17 cellular contexts compared by ENCODE assay signal in genomic region chr17:65176646-65177409, GRCh38. TPM values are rescaled to one million over a fixed set of nuclear protein-coding genes. Genes with fewer than 3 reads are reported as not detected.
A peak's percentile ranks its signal among the peaks of the same experiment; 100 is the strongest.
DNase-seq lines count a peak whose midpoint lies in the region; ATAC-seq and TF ChIP-seq lines count a peak whose summit lies in the region.
"Had no signal": no experiment of that assay in that cellular context is flagged by ENCODE, and none has a peak within 500 bp of the region (broad histone marks: within the 10 kb centered on the region; RNA-seq: fewer than 3 reads in every experiment).

No MANE protein-coding gene starts in this region.

- no peak overlapping the region for H3K4me3 ChIP-seq in CD4-positive, alpha-beta memory T cell (ENCODE audit: low read length in 2 of 2)
- no peak overlapping the region for H3K4me3 ChIP-seq in DOHH2 (ENCODE audit: low read length)
- H3K4me3 ChIP-seq: SJCRH30 had no signal

- H3K4me3 Mint-ChIP-seq in CD4-positive, alpha-beta memory T cell: peak overlapping the region in 1 of 8 donors; percentile 16
- H3K4me3 Mint-ChIP-seq in activated T-helper 17 cell treated with anti-CD3 and anti-CD28 coated beads, Interleukin-2, amount 50 U/mL, for 72 hours: no peak overlapping the region
- peak overlapping the region; percentile 46 for H3K4me3 Mint-ChIP-seq in natural killer cell treated with Interleukin-12 subunit alpha and Interleukin-12 subunit beta and Interleukin-15 and Interleukin-18, amount 100 ng/mL, for 72 hours
- H3K4me3 Mint-ChIP-seq in activated T-cell treated with anti-CD3 and anti-CD28 coated beads, Interleukin-2, amount 50 U/mL, for 72 hours: no peak overlapping the region
- H3K4me3 Mint-ChIP-seq: CD4-positive, alpha-beta T cell had no signal

- CTCF ChIA-PET in CD4-positive, alpha-beta memory T cell (lab: Charles Lee; ENCODE audit: partially characterized antibody): interaction anchor here (0.9 kb wide), 1 partner anchor 17 kb away, joined by 3 read pairs; no protein-coding TSS in a partner anchor

- POLR2A ChIA-PET in CD4-positive, alpha-beta memory T cell (lab: Charles Lee; ENCODE audit: partially characterized antibody): interaction anchor here (0.6 to 0.9 kb wide), 2 partner anchors 13 to 201 kb away, joined by 3 read pairs; no protein-coding TSS in a partner anchor

- no peak overlapping the region for H3K4me2 ChIP-seq in DOHH2 (ENCODE audit: low read length)
- H3K4me2 ChIP-seq: KMS-11 had no signal

- no peak for DNase-seq in CD4-positive, alpha-beta memory T cell
- DNase-seq in natural killer cell treated with Interleukin-12 subunit alpha and Interleukin-12 subunit beta and Interleukin-15 and Interleukin-18, amount 100 ng/mL, for 72 hours (ENCODE audit: low spot score): no peak
- no peak for DNase-seq in HT-29 (ENCODE audit: low spot score)
- DNase-seq in stimulated activated CD4-positive, alpha-beta T cell treated with anti-CD3 and anti-CD28 coated beads, Interleukin-2, amount 100 ng/mL, for 48 hours: no peak
- DNase-seq in activated T-cell treated with anti-CD3 and anti-CD28 coated beads, Interleukin-2, amount 50 U/mL, for 72 hours: no peak
- DNase-seq: BE2C; CD4-positive, alpha-beta T cell; H7; NCI-H1436; NCI-H2029 treated with DMSO at 0.1 percent for 48 hours; NCI-H2171 treated with DMSO at 0.1 percent for 48 hours; NCI-H748 treated with DMSO at 0.1 percent for 48 hours; PC-3; SJCRH30 had no signal

- intact Hi-C loops in CD4-positive, alpha-beta memory T cell (cut with micrococcal nuclease): no loop called here

- no peaks in the 10 kb centered on the region for H3K27me3 ChIP-seq in CD4-positive, alpha-beta memory T cell (ENCODE audit: insufficient read depth, low read length)
- H3K27me3 ChIP-seq in DOHH2 (ENCODE audit: control insufficient read depth, low read length): no peaks in the 10 kb centered on the region
- H3K27me3 ChIP-seq: BE2C, SJCRH30 had no signal

- H3K9me2 ChIP-seq in DOHH2 (replicated peaks; ENCODE audit: control insufficient read depth, low read length): no peaks in the 10 kb centered on the region

- H3K27ac ChIP-seq in CD4-positive, alpha-beta memory T cell (ENCODE audit: low read depth, low read length): no peak overlapping the region
- peak overlapping the region; percentile 98 for H3K27ac ChIP-seq in DOHH2 (ENCODE audit: low read depth, low read length)
- H3K27ac ChIP-seq: KMS-11, SJCRH30 had no signal

- no peaks in the 10 kb centered on the region for H3K36me3 ChIP-seq in CD4-positive, alpha-beta memory T cell (ENCODE audit: insufficient read depth, low read length)
- H3K36me3 ChIP-seq in DOHH2 (ENCODE audit: control insufficient read depth, low read length): peaks cover 16% of the 10 kb centered on the region
- H3K36me3 ChIP-seq: BE2C, SJCRH30 had no signal

- no peak for TF ChIP-seq CTCF in DOHH2 (IDR thresholded peaks at IDR 0.05; ENCODE audit: low read depth, low read length, poor library complexity, severe bottlenecking)

- no peaks in the 10 kb centered on the region for H4K20me1 ChIP-seq in DOHH2 (ENCODE audit: control insufficient read depth, insufficient read depth, low read depth, low read length)

- no peaks in the 10 kb centered on the region for H3K9me3 ChIP-seq in CD4-positive, alpha-beta memory T cell (ENCODE audit: control insufficient read depth in 1 of 2, low read length in 2 of 2)
- H3K9me3 ChIP-seq in DOHH2 (ENCODE audit: control insufficient read depth, insufficient read depth, low read length): 0 out of 2 replicates have a peak, but pooled peaks cover 3% of the 10 kb centered on the region
- H3K9me3 ChIP-seq: BE2C, SJCRH30 had no signal

- H3K4me1 Mint-ChIP-seq in CD4-positive, alpha-beta memory T cell: peaks cover 39 to 56% (median 53%) of the 10 kb centered on the region in 4 donors
- H3K4me1 Mint-ChIP-seq in activated T-helper 17 cell treated with anti-CD3 and anti-CD28 coated beads, Interleukin-2, amount 50 U/mL, for 72 hours: peaks cover 39% of the 10 kb centered on the region
- H3K4me1 Mint-ChIP-seq in natural killer cell treated with Interleukin-12 subunit alpha and Interleukin-12 subunit beta and Interleukin-15 and Interleukin-18, amount 100 ng/mL, for 72 hours (ENCODE audit: low read depth in 2 of 2): peaks cover 48 to 53% of the 10 kb centered on the region in 2 donors
- H3K4me1 Mint-ChIP-seq in activated T-cell treated with anti-CD3 and anti-CD28 coated beads, Interleukin-2, amount 50 U/mL, for 72 hours (ENCODE audit: low read depth): peaks cover 61% of the 10 kb centered on the region

- peaks cover 0 to 3% (median 0%) of the 10 kb centered on the region in 8 donors for H3K9me3 Mint-ChIP-seq in CD4-positive, alpha-beta memory T cell
- peaks cover 13% of the 10 kb centered on the region for H3K9me3 Mint-ChIP-seq in activated T-helper 17 cell treated with anti-CD3 and anti-CD28 coated beads, Interleukin-2, amount 50 U/mL, for 72 hours
- peaks cover 8% of the 10 kb centered on the region for H3K9me3 Mint-ChIP-seq in natural killer cell treated with Interleukin-12 subunit alpha and Interleukin-12 subunit beta and Interleukin-15 and Interleukin-18, amount 100 ng/mL, for 72 hours
- H3K9me3 Mint-ChIP-seq in activated T-cell treated with anti-CD3 and anti-CD28 coated beads, Interleukin-2, amount 50 U/mL, for 72 hours: peaks cover 9 to 17% of the 10 kb centered on the region in 2 donors
- H3K9me3 Mint-ChIP-seq: CD4-positive, alpha-beta T cell had no signal

- H3K4me1 ChIP-seq in CD4-positive, alpha-beta memory T cell (ENCODE audit: insufficient read depth, low read length): peaks cover 71% of the 10 kb centered on the region
- H3K4me1 ChIP-seq in DOHH2 (ENCODE audit: control insufficient read depth, low read length): peaks cover 93% of the 10 kb centered on the region
- H3K4me1 ChIP-seq: SJCRH30 had no signal

- H3K27ac Mint-ChIP-seq in CD4-positive, alpha-beta memory T cell: peak overlapping the region; percentile 39 to 90 (median 65)
- peak overlapping the region; percentile 9 for H3K27ac Mint-ChIP-seq in activated T-helper 17 cell treated with anti-CD3 and anti-CD28 coated beads, Interleukin-2, amount 50 U/mL, for 72 hours
- peak overlapping the region; percentile 35 to 98 for H3K27ac Mint-ChIP-seq in natural killer cell treated with Interleukin-12 subunit alpha and Interleukin-12 subunit beta and Interleukin-15 and Interleukin-18, amount 100 ng/mL, for 72 hours
- no peak overlapping the region for H3K27ac Mint-ChIP-seq in activated T-cell treated with anti-CD3 and anti-CD28 coated beads, Interleukin-2, amount 50 U/mL, for 72 hours
- H3K27ac Mint-ChIP-seq: CD4-positive, alpha-beta T cell had no signal

- peaks cover 38% of the 10 kb centered on the region for H3F3A ChIP-seq in DOHH2 (ENCODE audit: control insufficient read depth, insufficient read depth)

- no peaks in the 10 kb centered on the region for H3K27me3 Mint-ChIP-seq in CD4-positive, alpha-beta memory T cell
- no peaks in the 10 kb centered on the region for H3K27me3 Mint-ChIP-seq in activated T-helper 17 cell treated with anti-CD3 and anti-CD28 coated beads, Interleukin-2, amount 50 U/mL, for 72 hours
- no peaks in the 10 kb centered on the region for H3K27me3 Mint-ChIP-seq in natural killer cell treated with Interleukin-12 subunit alpha and Interleukin-12 subunit beta and Interleukin-15 and Interleukin-18, amount 100 ng/mL, for 72 hours
- H3K27me3 Mint-ChIP-seq in activated T-cell treated with anti-CD3 and anti-CD28 coated beads, Interleukin-2, amount 50 U/mL, for 72 hours (ENCODE audit: low read depth): peaks cover 9% of the 10 kb centered on the region
- H3K27me3 Mint-ChIP-seq: CD4-positive, alpha-beta T cell had no signal

- no peaks in the 10 kb centered on the region for H3K79me2 ChIP-seq in DOHH2 (ENCODE audit: control insufficient read depth, low read length)

- H3K36me3 Mint-ChIP-seq in CD4-positive, alpha-beta memory T cell: no peaks in the 10 kb centered on the region
- no peaks in the 10 kb centered on the region for H3K36me3 Mint-ChIP-seq in activated T-helper 17 cell treated with anti-CD3 and anti-CD28 coated beads, Interleukin-2, amount 50 U/mL, for 72 hours (ENCODE audit: low read depth)
- H3K36me3 Mint-ChIP-seq in natural killer cell treated with Interleukin-12 subunit alpha and Interleukin-12 subunit beta and Interleukin-15 and Interleukin-18, amount 100 ng/mL, for 72 hours: peaks cover 13% of the 10 kb centered on the region
- peaks cover 4 to 13% of the 10 kb centered on the region in 2 donors for H3K36me3 Mint-ChIP-seq in activated T-cell treated with anti-CD3 and anti-CD28 coated beads, Interleukin-2, amount 50 U/mL, for 72 hours (ENCODE audit: insufficient read depth in 2 of 2)

- ATAC-seq in activated T-helper 17 cell treated with anti-CD3 and anti-CD28 coated beads, Interleukin-2, amount 50 U/mL, for 72 hours (replicated peaks): no peak
- no peak for ATAC-seq in natural killer cell treated with Interleukin-12 subunit alpha and Interleukin-12 subunit beta and Interleukin-15 and Interleukin-18, amount 100 ng/mL, for 72 hours
- no peak for ATAC-seq in activated T-cell treated with anti-CD3 and anti-CD28 coated beads, Interleukin-2, amount 50 U/mL, for 72 hours (replicated peaks in 1 of 2)
- ATAC-seq: PC-3 had no signal

RNA-seq across cellular contexts. Expression of gene RGS9, which starts 39.7 kb away (rescaled TPM):
- under 1 TPM; 0.67 to 0.84 TPM for total RNA-seq in CD4-positive, alpha-beta memory T cell
- polyA plus RNA-seq in CD4-positive, alpha-beta memory T cell: 1 to 10 TPM; 1.6 to 2.7 TPM
- 1 to 10 TPM; 5.1 to 7.5 TPM for total RNA-seq in activated T-helper 17 cell treated with anti-CD3 and anti-CD28 coated beads, Interleukin-2, amount 50 U/mL, for 72 hours
- 10 to 100 TPM; 14.1 to 16.2 TPM for total RNA-seq in natural killer cell treated with Interleukin-12 subunit alpha and Interleukin-12 subunit beta and Interleukin-15 and Interleukin-18, amount 100 ng/mL, for 72 hours
- total RNA-seq in HT-29 (2014; rRNA removed; shearing (Covaris generic)): 0.13 TPM in 1 of 2 replicates, not detected in the other
- 10 to 100 TPM in 1 of 2 donors, 1 to 10 TPM in 1; 5.8 to 16.6 TPM for total RNA-seq in activated T-cell treated with anti-CD3 and anti-CD28 coated beads, Interleukin-2, amount 50 U/mL, for 72 hours
